Comparison of ENCODE assay signal across 8 cellular contexts in genomic region chr3:71583569-71584215, GRCh38. TPM values are rescaled to one million over a fixed set of nuclear protein-coding genes. Genes with fewer than 3 reads are reported as not detected.
DNase-seq lines count a peak whose midpoint lies in the region; ATAC-seq and TF ChIP-seq lines count a peak whose summit lies in the region.

TSS of gene FOXP1 (minus strand) at chr3:71583728. CDS start at chr3:71198381, 385,347 bp downstream.

- peaks cover 28% of the 10 kb centered on the region for H3K79me2 ChIP-seq in OCI-LY1 (ENCODE audit: insufficient read depth, low read length)

- H4K20me1 ChIP-seq in OCI-LY1 (ENCODE audit: insufficient read depth, low read length), result no peaks in the 10 kb centered on the region

- no peaks in the 10 kb centered on the region for H3K9me3 ChIP-seq in OCI-LY1 (ENCODE audit: low read length)

- H3K4me1 Mint-ChIP-seq in activated T-cell treated with anti-CD3 and anti-CD28 coated beads, Interleukin-2, amount 50 U/mL, for 24 hours (ENCODE audit: low read depth), result peaks cover 62% of the 10 kb centered on the region

- peak within 1 kb of the TSS; percentile 98 for H3K27ac ChIP-seq in OCI-LY1 (ENCODE audit: low read depth, low read length, poor library complexity, severe bottlenecking)

- DNase-seq in ELF-1 (ENCODE audit: low read depth, low spot score), result peak; percentile 72
- peak; percentile 77 for DNase-seq in activated T-cell treated with anti-CD3 and anti-CD28 coated beads, Interleukin-2, amount 50 U/mL, for 24 hours
- DNase-seq in epithelial cell of proximal tubule (ENCODE audit: low read depth), result no peak
- DNase-seq in middle frontal gyrus (ENCODE audit: extremely low spot score, low spot score), result peak; percentile 58
- peak; percentile 31 for DNase-seq in stimulated activated CD8-positive, alpha-beta memory T cell treated with anti-CD3 and anti-CD28 coated beads, Interleukin-15, amount 100 ng/mL, for 24 hours (ENCODE audit: low read depth)

- H3K27me3 ChIP-seq in OCI-LY1 (ENCODE audit: insufficient read depth, low read length), result no peaks in the 10 kb centered on the region

- peaks cover 30% of the 10 kb centered on the region for H3K36me3 Mint-ChIP-seq in activated T-cell treated with anti-CD3 and anti-CD28 coated beads, Interleukin-2, amount 50 U/mL, for 24 hours (ENCODE audit: low read depth)

- H3K9me2 ChIP-seq in OCI-LY1 (ENCODE audit: low read depth, low read length), result no peaks in the 10 kb centered on the region

- ATAC-seq in HG03439 (IDR thresholded peaks at IDR 0.05; ENCODE audit: unreplicated experiment), result peak; percentile 41
- no peak for ATAC-seq in HG03469 (IDR thresholded peaks at IDR 0.05; ENCODE audit: unreplicated experiment)

- H3K9me3 Mint-ChIP-seq in activated T-cell treated with anti-CD3 and anti-CD28 coated beads, Interleukin-2, amount 50 U/mL, for 24 hours, result no peaks in the 10 kb centered on the region

- TF ChIP-seq CTCF in OCI-LY1 (IDR thresholded peaks at IDR 0.05; ENCODE audit: low read length) (no peak), epithelial cell of proximal tubule (conservative IDR thresholded peaks at IDR 0.05; ENCODE audit: low read depth, low read length) (no peak)

- H3K9ac ChIP-seq in OCI-LY1 (ENCODE audit: low read length), result peak within 1 kb of the TSS; percentile 96

- no peaks in the 10 kb centered on the region for H3K27me3 Mint-ChIP-seq in activated T-cell treated with anti-CD3 and anti-CD28 coated beads, Interleukin-2, amount 50 U/mL, for 24 hours

- peaks cover 20% of the 10 kb centered on the region; the same call in 1 of the 2 replicates for H3K36me3 ChIP-seq in OCI-LY1 (ENCODE audit: insufficient read depth, low read length)

- H3K4me3 ChIP-seq in OCI-LY1 (ENCODE audit: low read depth, low read length, poor library complexity, severe bottlenecking) (peak within 1 kb of the TSS; percentile 93), epithelial cell of proximal tubule (ENCODE audit: low read depth, low read length) (peak within 1 kb of the TSS; percentile 87)

- no peak within 1 kb of the TSS for H2AFZ ChIP-seq in OCI-LY1 (ENCODE audit: low read length)

- H3K4me2 ChIP-seq in OCI-LY1 (ENCODE audit: low read length), result peak within 1 kb of the TSS; percentile 96

- 0 out of 2 replicates have a peak, but pooled peaks cover 3% of the 10 kb centered on the region for H3F3A ChIP-seq in OCI-LY1 (ENCODE audit: insufficient read depth, low read length)

- H3K4me1 ChIP-seq in OCI-LY1 (ENCODE audit: insufficient read depth, low read length, severe bottlenecking), result peaks cover 43% of the 10 kb centered on the region

- peak within 1 kb of the TSS; percentile 93 for H3K4me3 Mint-ChIP-seq in activated T-cell treated with anti-CD3 and anti-CD28 coated beads, Interleukin-2, amount 50 U/mL, for 24 hours

- peak within 1 kb of the TSS; percentile 98 for H3K27ac Mint-ChIP-seq in activated T-cell treated with anti-CD3 and anti-CD28 coated beads, Interleukin-2, amount 50 U/mL, for 24 hours

RNA-seq across cellular contexts. Expression of gene FOXP1, which starts in this region (rescaled TPM):
- total RNA-seq in epithelial cell of proximal tubule, result 26.1 and 63.9 TPM in 2 replicates
